ENCODE assay signal across 11 cellular contexts in the genomic region with DNA sequence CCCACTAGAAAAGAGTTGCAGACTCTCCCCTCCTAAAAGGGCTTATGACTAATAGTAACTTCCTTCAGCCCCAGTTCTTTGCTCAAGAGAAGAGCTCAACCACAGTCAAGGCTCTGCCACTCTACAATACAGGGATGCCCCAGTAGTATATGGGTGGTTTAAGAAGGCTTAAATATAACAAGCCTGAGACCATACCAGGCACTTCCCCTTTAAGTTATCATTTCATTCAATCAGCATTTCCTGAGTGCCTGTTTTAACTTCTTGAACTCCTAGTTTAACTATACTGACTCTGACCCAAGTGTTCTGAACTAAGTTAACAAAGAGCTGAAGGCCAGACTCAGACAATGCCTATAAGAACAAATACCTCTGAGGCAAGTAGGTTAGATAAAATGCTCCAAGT. TPM values are rescaled to one million over a fixed set of nuclear protein-coding genes. Genes with fewer than 3 reads are reported as not detected.
DNase-seq lines count a peak whose midpoint lies in the region; ATAC-seq, FAIRE-seq and TF ChIP-seq lines count a peak whose summit lies in the region.
"Had no signal": no experiment of that assay in that cellular context is flagged by ENCODE, and none has a peak within 500 bp of the region (broad histone marks: within the 10 kb centered on the region; RNA-seq: fewer than 3 reads in every experiment).

No MANE protein-coding gene starts in this region.

- TF ChIP-seq CTCF in GM12878 (IDR thresholded peaks at IDR 0.05 in 2 of 3, conservative IDR thresholded peaks at IDR 0.05 in 1 of 3; ENCODE audit: control insufficient read depth in 2 of 3, extremely low read depth in 1 of 3, insufficient read depth in 1 of 3, low read depth in 3 of 3, low read length in 3 of 3), result no peak
- no peak for TF ChIP-seq CTCF in colonic mucosa (IDR thresholded peaks at IDR 0.05)
- no peak for TF ChIP-seq CTCF in brain microvascular endothelial cell (IDR thresholded peaks at IDR 0.05; ENCODE audit: low read depth, low read length, missing control alignments)

- CTCF ChIA-PET in activated naive CD4-positive, alpha-beta T cell treated with anti-CD3 and anti-CD28 coated beads for 36 hours (lab: Charles Lee), result interaction anchor here (0.5 to 2.5 kb wide), 5 partner anchors 9 to 269 kb away, joined by 3 to 9 read pairs (median 4); partner anchors contain the start of genes ORC1, PRPF38A and TUT4
- CTCF ChIA-PET in GM12878 (lab: Yijun Ruan, JAX), result no interaction called here

- H3K36me3 Mint-ChIP-seq in activated naive CD4-positive, alpha-beta T cell treated with anti-CD3 and anti-CD28 coated beads for 36 hours (ENCODE audit: low read depth), result peaks cover 32% of the 10 kb centered on the region
- peaks cover 42% of the 10 kb centered on the region for H3K36me3 Mint-ChIP-seq in stimulated activated memory B cell treated with anti-CD40 and anti-IgM and Interleukin-4, amounts not matched to agents 10 μg/mL and 1 μg/mL and 100 μg/mL, for 72 hours

- no peak overlapping the region for H2AFZ ChIP-seq in GM12878 (ENCODE audit: control insufficient read depth, low read depth, low read length)

- no peaks in the 10 kb centered on the region for H3K27me3 ChIP-seq in GM12878 (replicated peaks in 1 of 2; ENCODE audit: control insufficient read depth in 2 of 2, insufficient read depth in 2 of 2, low read length in 1 of 2)
- no peaks in the 10 kb centered on the region for H3K27me3 ChIP-seq in colonic mucosa
- no peaks in the 10 kb centered on the region for H3K27me3 ChIP-seq in brain microvascular endothelial cell (replicated peaks)

- peak overlapping the region; percentile 57 for H3K4me3 Mint-ChIP-seq in activated naive CD4-positive, alpha-beta T cell treated with anti-CD3 and anti-CD28 coated beads for 36 hours
- no peak overlapping the region for H3K4me3 Mint-ChIP-seq in stimulated activated memory B cell treated with anti-CD40 and anti-IgM and Interleukin-4, amounts not matched to agents 10 μg/mL and 1 μg/mL and 100 μg/mL, for 72 hours

- peak; percentile 34 for ATAC-seq in GM12878
- ATAC-seq in stimulated activated memory B cell treated with anti-CD40 and anti-IgM and Interleukin-4, amounts not matched to agents 10 μg/mL and 1 μg/mL and 100 μg/mL, for 72 hours, result no peak
- ATAC-seq: sciatic nerve had no signal

- H3K9me3 Mint-ChIP-seq in activated naive CD4-positive, alpha-beta T cell treated with anti-CD3 and anti-CD28 coated beads for 36 hours, result no peaks in the 10 kb centered on the region
- H3K9me3 Mint-ChIP-seq in stimulated activated memory B cell treated with anti-CD40 and anti-IgM and Interleukin-4, amounts not matched to agents 10 μg/mL and 1 μg/mL and 100 μg/mL, for 72 hours, result no peaks in the 10 kb centered on the region

- intact Hi-C loops in activated naive CD4-positive, alpha-beta T cell treated with anti-CD3 and anti-CD28 coated beads for 36 hours (cut with micrococcal nuclease), result loop anchor here (1.0 to 10.0 kb wide), 6 partner anchors 20 to 501 kb away; partner anchors contain the start of genes CC2D1B, ECHDC2, ORC1 and PRPF38A
- intact Hi-C loops in GM12878 (cut with micrococcal nuclease; ENCODE audit: unreplicated experiment) (no loop called here), colonic mucosa (cut with DNase I) (no loop called here)

- TF ChIP-seq RAD21 in GM12878 (IDR thresholded peaks at IDR 0.05; ENCODE audit: insufficient read depth, low read depth, low read length), result no peak

- RAD21 ChIA-PET in GM12878 (lab: Charles Lee; ENCODE audit: unreplicated experiment), result interaction anchor here (1.6 kb wide), 1 partner anchor 53 kb away, joined by 3 read pairs; no protein-coding TSS in a partner anchor

- H3K9ac ChIP-seq in GM12878 (ENCODE audit: control insufficient read depth, insufficient read depth, low read length) (no peak overlapping the region), colonic mucosa (ENCODE audit: low read depth in 2 of 2, low read length in 2 of 2) (no peak overlapping the region)

- no peak overlapping the region for H3K27ac ChIP-seq in GM12878 (ENCODE audit: control insufficient read depth, insufficient read depth)
- H3K27ac ChIP-seq in colonic mucosa, result no peak overlapping the region
- H3K27ac ChIP-seq in brain microvascular endothelial cell, result no peak overlapping the region

- H3K79me2 ChIP-seq in GM12878 (ENCODE audit: control insufficient read depth, insufficient read depth, low read length), result no peaks in the 10 kb centered on the region

- in situ Hi-C loops in GM12878 (cut with MboI), result no loop called here
- in situ Hi-C loops in brain microvascular endothelial cell (cut with HindIII; ENCODE audit: low pct_ligation_motif_present, low sequenced_read_pairs), result no loop called here

- no peaks in the 10 kb centered on the region for H3K27me3 Mint-ChIP-seq in activated naive CD4-positive, alpha-beta T cell treated with anti-CD3 and anti-CD28 coated beads for 36 hours (ENCODE audit: low read depth)
- no peaks in the 10 kb centered on the region for H3K27me3 Mint-ChIP-seq in stimulated activated memory B cell treated with anti-CD40 and anti-IgM and Interleukin-4, amounts not matched to agents 10 μg/mL and 1 μg/mL and 100 μg/mL, for 72 hours

- H3K36me3 ChIP-seq in GM12878 (ENCODE audit: control insufficient read depth in 2 of 2, insufficient read depth in 2 of 2, low read length in 1 of 2) (peaks cover 0 to 7% of the 10 kb centered on the region in 2 experiments; a peak in 2 of 4 replicates), colonic mucosa (no peaks in the 10 kb centered on the region), brain microvascular endothelial cell (replicated peaks) (peaks cover 4% of the 10 kb centered on the region)

- peaks cover 51% of the 10 kb centered on the region for H3K4me1 Mint-ChIP-seq in activated naive CD4-positive, alpha-beta T cell treated with anti-CD3 and anti-CD28 coated beads for 36 hours (ENCODE audit: low read depth)
- peaks cover 26% of the 10 kb centered on the region for H3K4me1 Mint-ChIP-seq in stimulated activated memory B cell treated with anti-CD40 and anti-IgM and Interleukin-4, amounts not matched to agents 10 μg/mL and 1 μg/mL and 100 μg/mL, for 72 hours

- no peak for FAIRE-seq in GM12878 (lab: Jason Lieb, UNC)

- no peak overlapping the region for H3K4me3 ChIP-seq in GM12878
- H3K4me3 ChIP-seq in colonic mucosa, result no peak overlapping the region
- H3K4me3 ChIP-seq in brain microvascular endothelial cell (ENCODE audit: low read depth, low read length), result no peak overlapping the region

- H3K4me2 ChIP-seq in GM12878 (ENCODE audit: control insufficient read depth, insufficient read depth), result no peak overlapping the region

- TF ChIP-seq POLR2A in GM12878 (IDR thresholded peaks at IDR 0.05; ENCODE audit: low read depth, low read length), result no peak

- SMC1A ChIA-PET in GM12878 (lab: Charles Lee; ENCODE audit: uncharacterized antibody, unreplicated experiment), result no interaction called here

- no peaks in the 10 kb centered on the region for H4K20me1 ChIP-seq in GM12878 (ENCODE audit: control insufficient read depth, insufficient read depth)

- peak overlapping the region; percentile 83 for H3K27ac Mint-ChIP-seq in activated naive CD4-positive, alpha-beta T cell treated with anti-CD3 and anti-CD28 coated beads for 36 hours
- peak overlapping the region; percentile 31 for H3K27ac Mint-ChIP-seq in stimulated activated memory B cell treated with anti-CD40 and anti-IgM and Interleukin-4, amounts not matched to agents 10 μg/mL and 1 μg/mL and 100 μg/mL, for 72 hours

- no peaks in the 10 kb centered on the region for H3K4me1 ChIP-seq in GM12878 (ENCODE audit: control insufficient read depth, insufficient read depth, low read length)
- no peaks in the 10 kb centered on the region for H3K4me1 ChIP-seq in colonic mucosa

- no TSS peak for BruUV-seq in GM12878 (replicated peaks; lab: Mats Ljungman, UMichigan)

- no peak for TF ChIP-seq EP300 in GM12878 (IDR thresholded peaks at IDR 0.05; ENCODE audit: borderline replicate concordance in 1 of 2, control insufficient read depth in 1 of 2, low read depth in 2 of 2, low read length in 2 of 2)

- H3K9me3 ChIP-seq in GM12878 (replicated peaks; ENCODE audit: control insufficient read depth, insufficient read depth, low read length) (no peaks in the 10 kb centered on the region), colonic mucosa (no peaks in the 10 kb centered on the region)

- POLR2A ChIA-PET in GM12878 (lab: Charles Lee), result no interaction called here

- peak; percentile 34 for DNase-seq in activated naive CD4-positive, alpha-beta T cell treated with anti-CD3 and anti-CD28 coated beads for 36 hours
- DNase-seq in activated naive CD4-positive, alpha-beta T cell treated with anti-CD3 and anti-CD28 coated beads, Interleukin-2, amount 50 U/mL, for 16 hours, result no peak
- DNase-seq in SKM-1 treated with dmso at 0.1 percent for 144 hours (lab: John Stamatoyannopoulos, UW; ENCODE audit: unreplicated experiment) (peak; percentile 69), GM12878 (ENCODE audit: low read depth, low spot score) (no peak), colonic mucosa (no peak), medulla oblongata (ENCODE audit: extremely low spot score) (no peak), brain microvascular endothelial cell (no peak)
- DNase-seq: left cardiac atrium, NCI-H82 had no signal

RNA-seq across cellular contexts. Expression of gene PRPF38A, which starts 19.8 kb away (rescaled TPM):
- total RNA-seq in activated naive CD4-positive, alpha-beta T cell treated with anti-CD3 and anti-CD28 coated beads for 36 hours, result 10 to 100 TPM; 86.0 to 91.8 TPM
- total RNA-seq in GM12878 (2013; cell fraction: nucleolus; rRNA removed), result 54.6 and 59.8 TPM in 2 replicates
- total RNA-seq in GM12878 (2014; rRNA removed) (31.6 and 33.7 TPM in 2 replicates), GM12878 (2014; rRNA removed; fragmentation: Illumina TruSeq; extraction: Trizol) (32.5 and 34.8 TPM in 2 replicates), GM12878 (2021) (73.4 and 78.5 TPM in 2 replicates), colonic mucosa (10 to 100 TPM; 56.7 to 61.4 TPM)
- polyA plus RNA-seq in GM12878 (2011; ENCODE audit: low read depth), result 28.1 TPM
- polyA plus RNA-seq in GM12878 (2011; rRNA removed) (59.5 and 75.6 TPM in 2 replicates), GM12878 (2014; fragmentation: Illumina TruSeq; extraction: Trizol) (56.3 and 76.8 TPM in 2 replicates), GM12878 (2014; fragmentation: Nextera tagmentation; extraction: Ambion mirVana) (100 to 1,000 TPM in 1 of 2 experiments, 10 to 100 TPM in 1; 86.8 to 104 TPM), GM12878 (2014; rRNA removed) (33.4 and 33.5 TPM in 2 replicates), GM12878 (2016; fragmentation: Nextera tagmentation; extraction: Ambion mirVana) (100 to 1,000 TPM; 104 to 117 TPM)
- polyA plus RNA-seq in GM12878 (2011; cell fraction: cytosol; rRNA removed), result 39.2 and 42.7 TPM in 2 replicates
- polyA plus RNA-seq in GM12878 (2011; cell fraction: nucleus; rRNA removed), result 75.2 and 75.8 TPM in 2 replicates
- 42.2 and 47.8 TPM in 2 replicates for polyA plus RNA-seq in GM12878 (2012)
- 62.3 and 88.9 TPM in 2 replicates for polyA minus RNA-seq in GM12878 (2011; rRNA and poly(A)+ RNA removed)
- 10.8 and 18.6 TPM in 2 replicates for polyA minus RNA-seq in GM12878 (2011; cell fraction: cytosol; rRNA and poly(A)+ RNA removed)
- 40.9 and 62.1 TPM in 2 replicates for polyA minus RNA-seq in GM12878 (2011; cell fraction: nucleus; rRNA and poly(A)+ RNA removed)

RNA-seq across cellular contexts. Expression of gene ORC1, which starts 20.0 kb away (rescaled TPM):
- total RNA-seq in activated naive CD4-positive, alpha-beta T cell treated with anti-CD3 and anti-CD28 coated beads for 36 hours, result 10 to 100 TPM; 46.9 to 49.3 TPM
- 11.0 and 11.8 TPM in 2 replicates for total RNA-seq in GM12878 (2013; cell fraction: nucleolus; rRNA removed)
- total RNA-seq in GM12878 (2014; rRNA removed), result 32.1 and 33.3 TPM in 2 replicates
- total RNA-seq in GM12878 (2014; rRNA removed; fragmentation: Illumina TruSeq; extraction: Trizol), result 30.2 and 31.2 TPM in 2 replicates
- 24.5 and 27.2 TPM in 2 replicates for total RNA-seq in GM12878 (2021)
- 9.5 TPM for polyA plus RNA-seq in GM12878 (2011; ENCODE audit: low read depth)
- polyA plus RNA-seq in GM12878 (2011; rRNA removed), result 27.6 and 31.6 TPM in 2 replicates
- 30.2 and 35.2 TPM in 2 replicates for polyA plus RNA-seq in GM12878 (2011; cell fraction: cytosol; rRNA removed)
- polyA plus RNA-seq in GM12878 (2011; cell fraction: nucleus; rRNA removed), result 23.2 and 31.7 TPM in 2 replicates
- polyA plus RNA-seq in GM12878 (2012), result 10.0 and 13.6 TPM in 2 replicates
- 30.1 and 34.6 TPM in 2 replicates for polyA plus RNA-seq in GM12878 (2014; fragmentation: Illumina TruSeq; extraction: Trizol)
- polyA plus RNA-seq in GM12878 (2014; fragmentation: Nextera tagmentation; extraction: Ambion mirVana), result 10 to 100 TPM in 1 of 2 experiments, 1 to 10 TPM in 1; 7.7 to 10.3 TPM
- polyA plus RNA-seq in GM12878 (2014; rRNA removed), result 26.9 and 28.3 TPM in 2 replicates
- 10 to 100 TPM; 26.7 to 29.0 TPM for polyA plus RNA-seq in GM12878 (2016; fragmentation: Nextera tagmentation; extraction: Ambion mirVana)
- polyA minus RNA-seq in GM12878 (2011; rRNA and poly(A)+ RNA removed), result 32.9 and 40.0 TPM in 2 replicates
- 14.3 and 17.8 TPM in 2 replicates for polyA minus RNA-seq in GM12878 (2011; cell fraction: cytosol; rRNA and poly(A)+ RNA removed)
- 9.8 and 16.8 TPM in 2 replicates for polyA minus RNA-seq in GM12878 (2011; cell fraction: nucleus; rRNA and poly(A)+ RNA removed)
- 10 to 100 TPM in 1 of 2 donors, 1 to 10 TPM in 1; 4.9 to 19.6 TPM for total RNA-seq in colonic mucosa

RNA-seq across cellular contexts. Expression of gene CC2D1B, which starts 58.2 kb away (rescaled TPM):
- total RNA-seq in activated naive CD4-positive, alpha-beta T cell treated with anti-CD3 and anti-CD28 coated beads for 36 hours, result 10 to 100 TPM; 18.4 to 21.8 TPM
- 41.1 and 41.7 TPM in 2 replicates for total RNA-seq in GM12878 (2013; cell fraction: nucleolus; rRNA removed)
- total RNA-seq in GM12878 (2014; rRNA removed) (20.2 and 21.1 TPM in 2 replicates), GM12878 (2014; rRNA removed; fragmentation: Illumina TruSeq; extraction: Trizol) (11.7 and 13.9 TPM in 2 replicates), GM12878 (2021) (25.1 and 29.4 TPM in 2 replicates), colonic mucosa (10 to 100 TPM; 25.2 to 27.3 TPM)
- polyA plus RNA-seq in GM12878 (2011; ENCODE audit: low read depth), result 6.2 TPM
- polyA plus RNA-seq in GM12878 (2011; rRNA removed) (4.6 and 8.9 TPM in 2 replicates), GM12878 (2014; fragmentation: Illumina TruSeq; extraction: Trizol) (14.4 and 15.2 TPM in 2 replicates), GM12878 (2014; fragmentation: Nextera tagmentation; extraction: Ambion mirVana) (1 to 10 TPM in 1 of 2 experiments, under 1 TPM in 1; 0.90 to 2.2 TPM), GM12878 (2014; rRNA removed) (19.6 and 21.0 TPM in 2 replicates), GM12878 (2016; fragmentation: Nextera tagmentation; extraction: Ambion mirVana) (10 to 100 TPM; 14.6 to 18.8 TPM)
- 7.4 and 9.5 TPM in 2 replicates for polyA plus RNA-seq in GM12878 (2011; cell fraction: cytosol; rRNA removed)
- polyA plus RNA-seq in GM12878 (2011; cell fraction: nucleus; rRNA removed), result 42.5 and 49.3 TPM in 2 replicates
- polyA plus RNA-seq in GM12878 (2012), result 12.9 and 15.0 TPM in 2 replicates
- 8.3 and 14.3 TPM in 2 replicates for polyA minus RNA-seq in GM12878 (2011; rRNA and poly(A)+ RNA removed)
- polyA minus RNA-seq in GM12878 (2011; cell fraction: cytosol; rRNA and poly(A)+ RNA removed), result 8.8 and 11.2 TPM in 2 replicates
- 24.3 and 37.3 TPM in 2 replicates for polyA minus RNA-seq in GM12878 (2011; cell fraction: nucleus; rRNA and poly(A)+ RNA removed)

Comparison
In these comparisons a context has a peak if more than half of its experiments do, and no peak if none do; other contexts are left out.
1. DNase-seq: peak in activated naive CD4-positive, alpha-beta T cell treated with anti-CD3 and anti-CD28 coated beads for 36 hours (single experiment) and SKM-1 treated with dmso at 0.1 percent for 144 hours (single experiment); none in activated naive CD4-positive, alpha-beta T cell treated with anti-CD3 and anti-CD28 coated beads, Interleukin-2, amount 50 U/mL, for 16 hours (single experiment), GM12878 (single experiment), colonic mucosa (single experiment), medulla oblongata (single experiment) and brain microvascular endothelial cell (single experiment).